In the genomic region with DNA sequence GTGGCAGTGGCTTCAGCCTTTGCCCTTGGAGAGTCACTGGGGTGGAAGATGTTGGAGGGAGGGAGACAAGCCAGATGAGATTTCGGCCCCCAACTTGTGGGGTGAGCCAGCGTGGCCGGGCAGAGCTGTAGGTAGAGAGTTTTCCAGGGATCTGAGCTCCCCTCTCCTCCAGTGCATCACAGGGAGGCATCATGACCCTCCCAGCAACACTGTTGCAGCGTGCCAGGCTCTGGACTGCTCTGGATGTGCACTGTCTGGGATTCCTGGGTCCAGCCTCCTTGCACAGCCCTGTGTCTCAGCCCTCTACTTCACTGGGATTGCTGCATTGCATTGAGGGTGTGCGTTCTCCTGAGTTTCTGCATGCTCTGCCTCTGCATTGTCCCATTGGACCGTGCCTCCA, we compare ENCODE assay signal across 1 cellular context.
TF ChIP-seq lines count a peak whose summit lies in the region.

No MANE protein-coding gene starts in this region.

TF ChIP-seq in H1, 55 proteins besides CTCF, POLR2A, EP300 and RAD21:
- no peak for TF ChIP-seq GABPA (IDR thresholded peaks at IDR 0.05; ENCODE audit: borderline replicate concordance, insufficient read depth, low read length)
- no peak for TF ChIP-seq SP4 (IDR thresholded peaks at IDR 0.05; ENCODE audit: low read length)
- TF ChIP-seq PHF8 (conservative IDR thresholded peaks at IDR 0.05; ENCODE audit: low read depth, low read length): no peak
- no peak for TF ChIP-seq SIN3A (conservative IDR thresholded peaks at IDR 0.05 in 1 of 2, IDR thresholded peaks at IDR 0.05 in 1 of 2; ENCODE audit: low read depth in 1 of 2, low read length in 2 of 2)
- no peak for TF ChIP-seq SIX5 (IDR thresholded peaks at IDR 0.05; ENCODE audit: low read depth, low read length)
- TF ChIP-seq BCL11A (IDR thresholded peaks at IDR 0.05; ENCODE audit: low read depth in 2 of 2, low read length in 2 of 2): no peak
- TF ChIP-seq HDAC2 (IDR thresholded peaks at IDR 0.05; ENCODE audit: borderline replicate concordance in 1 of 2, low read depth in 2 of 2, low read length in 2 of 2): no peak
- TF ChIP-seq FOSL1 (IDR thresholded peaks at IDR 0.05; ENCODE audit: insufficient read depth, low read depth, low read length): no peak
- no peak for TF ChIP-seq EZH2 (IDR thresholded peaks at IDR 0.05; ENCODE audit: low read depth, low read length, severe bottlenecking)
- TF ChIP-seq TAF1 (IDR thresholded peaks at IDR 0.05; ENCODE audit: low read depth, low read length): no peak
- no peak for TF ChIP-seq SAP30 (IDR thresholded peaks at IDR 0.05; ENCODE audit: insufficient read depth, insufficient replicate concordance, low read length)
- no peak for TF ChIP-seq RBBP5 (IDR thresholded peaks at IDR 0.05; ENCODE audit: borderline replicate concordance, low read depth, low read length)
- no peak for TF ChIP-seq ATF2 (IDR thresholded peaks at IDR 0.05; ENCODE audit: low read length)
- no peak for TF ChIP-seq ATF3 (IDR thresholded peaks at IDR 0.05; ENCODE audit: insufficient read depth, low read depth, low read length)
- no peak for TF ChIP-seq JUND (IDR thresholded peaks at IDR 0.05; ENCODE audit: low read length)
- no peak for TF ChIP-seq BACH1 (IDR thresholded peaks at IDR 0.05; ENCODE audit: low read length)
- no peak for TF ChIP-seq ZNF274 (IDR thresholded peaks at IDR 0.05; ENCODE audit: borderline replicate concordance, extremely low read depth, low read length)
- TF ChIP-seq TBP (IDR thresholded peaks at IDR 0.05; ENCODE audit: low read depth, low read length): no peak
- no peak for TF ChIP-seq CHD1 (IDR thresholded peaks at IDR 0.05; ENCODE audit: low read depth, low read length)
